ENCODE assay signal across 22 cellular contexts in genomic region chr4:10924274-10924673, GRCh38.
"Had no signal": no experiment of that assay in that cellular context is flagged by ENCODE, and none has a peak within 500 bp of the region (broad histone marks: within the 10 kb centered on the region; RNA-seq: fewer than 3 reads in every experiment).

No MANE protein-coding gene starts in this region.

- H3K27ac ChIP-seq: PC-9, Peyer's patch, SJCRH30 had no signal

- H3K36me3 ChIP-seq: MG63, Peyer's patch, SJCRH30 had no signal

- H3K4me1 ChIP-seq: Peyer's patch, SJCRH30 had no signal

- H2AFZ ChIP-seq: PC-9 had no signal

- DNase-seq: KBM-7, MG63, NCI-H1092, NCI-H1105 treated with DMSO at 0.1 percent for 48 hours, NCI-H1436, NCI-H187, NCI-H2029, NCI-H2081 treated with DMSO at 0.1 percent for 48 hours, NCI-H2171 treated with DMSO at 0.1 percent for 48 hours, NCI-H345, NCI-H446 treated with DMSO at 0.1 percent for 48 hours, NCI-H510A treated with DMSO at 0.1 percent for 48 hours, NCI-H526, NCI-H748 treated with DMSO at 0.1 percent for 48 hours, OCI-M1, PC-9, Peyer's patch, SHP77 treated with DMSO at 0.1 percent for 48 hours, SJCRH30, T-helper 1 cell had no signal

- ATAC-seq: Right ventricle myocardium inferior, SK-N-SH treated with all-trans-retinoic acid at 6 μM for 48 hours had no signal

- H3K9me3 ChIP-seq: MG63, Peyer's patch, SJCRH30 had no signal

- H3K4me3 ChIP-seq: MG63, PC-9, Peyer's patch, SJCRH30 had no signal

- H3K4me2 ChIP-seq: PC-9 had no signal

- H3K27me3 ChIP-seq: MG63, Peyer's patch, SJCRH30 had no signal
